Comparison of ENCODE assay signal across 2 cellular contexts in the genomic region with DNA sequence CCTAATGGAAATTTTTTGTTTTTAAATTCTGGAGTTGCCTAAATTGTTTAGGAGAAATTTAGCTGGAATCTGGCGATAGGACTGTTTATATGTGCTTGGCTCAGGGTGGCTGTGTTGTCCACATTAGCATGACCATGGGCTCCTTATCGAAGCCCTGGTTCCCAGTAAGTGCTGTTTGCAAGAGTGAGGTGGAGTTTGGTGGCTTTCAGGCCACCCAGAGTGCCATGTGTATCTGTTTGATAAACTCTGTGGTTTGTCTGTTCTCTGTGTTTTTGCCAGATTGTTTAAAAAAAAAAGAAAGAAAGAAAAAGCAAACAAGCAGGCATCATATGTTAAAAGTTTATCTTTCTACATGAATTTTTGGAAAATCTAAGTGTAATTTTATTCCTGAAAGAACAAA.
TF ChIP-seq lines count a peak whose summit lies in the region.

No MANE protein-coding gene starts in this region.

TF ChIP-seq in HepG2, 621 proteins besides CTCF, POLR2A, EP300 and RAD21:
- TF ChIP-seq BRD4 (CRISPR knock-in tag; IDR thresholded peaks at IDR 0.05) (no peak), MEF2D (CRISPR knock-in tag; IDR thresholded peaks at IDR 0.05) (no peak), ZNF678 (CRISPR knock-in tag; IDR thresholded peaks at IDR 0.05) (no peak), ZNF136 (CRISPR knock-in tag; IDR thresholded peaks at IDR 0.05; ENCODE audit: low read depth) (no peak), LCORL (IDR thresholded peaks at IDR 0.05) (no peak), LCORL (CRISPR knock-in tag; IDR thresholded peaks at IDR 0.05) (no peak), KAT7 (CRISPR knock-in tag; IDR thresholded peaks at IDR 0.05; ENCODE audit: borderline replicate concordance) (no peak), FOXO1 (CRISPR knock-in tag; IDR thresholded peaks at IDR 0.05) (no peak), ZFP62 (CRISPR knock-in tag; IDR thresholded peaks at IDR 0.05) (no peak), ZNF225 (CRISPR knock-in tag; IDR thresholded peaks at IDR 0.05) (no peak), ZNF430 (CRISPR knock-in tag; IDR thresholded peaks at IDR 0.05) (no peak), ZNF484 (CRISPR knock-in tag; IDR thresholded peaks at IDR 0.05; ENCODE audit: borderline replicate concordance, low read depth) (no peak), MED13 (CRISPR knock-in tag; IDR thresholded peaks at IDR 0.05) (no peak), ZNF776 (CRISPR knock-in tag; IDR thresholded peaks at IDR 0.05) (no peak), KLF16 (CRISPR knock-in tag; IDR thresholded peaks at IDR 0.05) (no peak)
- TF ChIP-seq, protein P1, sequence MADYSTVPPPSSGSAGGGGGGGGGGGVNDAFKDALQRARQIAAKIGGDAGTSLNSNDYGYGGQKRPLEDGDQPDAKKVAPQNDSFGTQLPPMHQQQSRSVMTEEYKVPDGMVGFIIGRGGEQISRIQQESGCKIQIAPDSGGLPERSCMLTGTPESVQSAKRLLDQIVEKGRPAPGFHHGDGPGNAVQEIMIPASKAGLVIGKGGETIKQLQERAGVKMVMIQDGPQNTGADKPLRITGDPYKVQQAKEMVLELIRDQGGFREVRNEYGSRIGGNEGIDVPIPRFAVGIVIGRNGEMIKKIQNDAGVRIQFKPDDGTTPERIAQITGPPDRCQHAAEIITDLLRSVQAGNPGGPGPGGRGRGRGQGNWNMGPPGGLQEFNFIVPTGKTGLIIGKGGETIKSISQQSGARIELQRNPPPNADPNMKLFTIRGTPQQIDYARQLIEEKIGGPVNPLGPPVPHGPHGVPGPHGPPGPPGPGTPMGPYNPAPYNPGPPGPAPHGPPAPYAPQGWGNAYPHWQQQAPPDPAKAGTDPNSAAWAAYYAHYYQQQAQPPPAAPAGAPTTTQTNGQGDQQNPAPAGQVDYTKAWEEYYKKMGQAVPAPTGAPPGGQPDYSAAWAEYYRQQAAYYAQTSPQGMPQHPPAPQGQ (CRISPR knock-in tag; IDR thresholded peaks at IDR 0.05; ENCODE audit: borderline replicate concordance), result no peak
- TF ChIP-seq, protein P2, sequence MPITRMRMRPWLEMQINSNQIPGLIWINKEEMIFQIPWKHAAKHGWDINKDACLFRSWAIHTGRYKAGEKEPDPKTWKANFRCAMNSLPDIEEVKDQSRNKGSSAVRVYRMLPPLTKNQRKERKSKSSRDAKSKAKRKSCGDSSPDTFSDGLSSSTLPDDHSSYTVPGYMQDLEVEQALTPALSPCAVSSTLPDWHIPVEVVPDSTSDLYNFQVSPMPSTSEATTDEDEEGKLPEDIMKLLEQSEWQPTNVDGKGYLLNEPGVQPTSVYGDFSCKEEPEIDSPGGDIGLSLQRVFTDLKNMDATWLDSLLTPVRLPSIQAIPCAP (CRISPR knock-in tag; IDR thresholded peaks at IDR 0.05; ENCODE audit: low read depth), result no peak

TF ChIP-seq in GM12878, 131 proteins besides CTCF, POLR2A, EP300 and RAD21:
- no peak for TF ChIP-seq JUND (IDR thresholded peaks at IDR 0.05; ENCODE audit: low read depth, low read length)
- TF ChIP-seq KDM1A (IDR thresholded peaks at IDR 0.05; ENCODE audit: borderline replicate concordance), result no peak
- no peak for TF ChIP-seq CHD1 (IDR thresholded peaks at IDR 0.05; ENCODE audit: low read depth, low read length)
- TF ChIP-seq CHD4 (IDR thresholded peaks at IDR 0.05), result no peak
- TF ChIP-seq BRCA1 (IDR thresholded peaks at IDR 0.05; ENCODE audit: low read depth, low read length), result no peak
- no peak for TF ChIP-seq MEF2A (IDR thresholded peaks at IDR 0.05; ENCODE audit: insufficient read depth, low read depth, low read length)
- TF ChIP-seq HDAC6 (IDR thresholded peaks at IDR 0.05; ENCODE audit: unreplicated experiment), result no peak
- no peak for TF ChIP-seq HCFC1 (IDR thresholded peaks at IDR 0.05; ENCODE audit: low read length)
- TF ChIP-seq, protein P3, sequence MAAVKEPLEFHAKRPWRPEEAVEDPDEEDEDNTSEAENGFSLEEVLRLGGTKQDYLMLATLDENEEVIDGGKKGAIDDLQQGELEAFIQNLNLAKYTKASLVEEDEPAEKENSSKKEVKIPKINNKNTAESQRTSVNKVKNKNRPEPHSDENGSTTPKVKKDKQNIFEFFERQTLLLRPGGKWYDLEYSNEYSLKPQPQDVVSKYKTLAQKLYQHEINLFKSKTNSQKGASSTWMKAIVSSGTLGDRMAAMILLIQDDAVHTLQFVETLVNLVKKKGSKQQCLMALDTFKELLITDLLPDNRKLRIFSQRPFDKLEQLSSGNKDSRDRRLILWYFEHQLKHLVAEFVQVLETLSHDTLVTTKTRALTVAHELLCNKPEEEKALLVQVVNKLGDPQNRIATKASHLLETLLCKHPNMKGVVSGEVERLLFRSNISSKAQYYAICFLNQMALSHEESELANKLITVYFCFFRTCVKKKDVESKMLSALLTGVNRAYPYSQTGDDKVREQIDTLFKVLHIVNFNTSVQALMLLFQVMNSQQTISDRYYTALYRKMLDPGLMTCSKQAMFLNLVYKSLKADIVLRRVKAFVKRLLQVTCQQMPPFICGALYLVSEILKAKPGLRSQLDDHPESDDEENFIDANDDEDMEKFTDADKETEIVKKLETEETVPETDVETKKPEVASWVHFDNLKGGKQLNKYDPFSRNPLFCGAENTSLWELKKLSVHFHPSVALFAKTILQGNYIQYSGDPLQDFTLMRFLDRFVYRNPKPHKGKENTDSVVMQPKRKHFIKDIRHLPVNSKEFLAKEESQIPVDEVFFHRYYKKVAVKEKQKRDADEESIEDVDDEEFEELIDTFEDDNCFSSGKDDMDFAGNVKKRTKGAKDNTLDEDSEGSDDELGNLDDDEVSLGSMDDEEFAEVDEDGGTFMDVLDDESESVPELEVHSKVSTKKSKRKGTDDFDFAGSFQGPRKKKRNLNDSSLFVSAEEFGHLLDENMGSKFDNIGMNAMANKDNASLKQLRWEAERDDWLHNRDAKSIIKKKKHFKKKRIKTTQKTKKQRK (IDR thresholded peaks at IDR 0.05; ENCODE audit: low read depth, low read length), result no peak
- TF ChIP-seq, protein P4, sequence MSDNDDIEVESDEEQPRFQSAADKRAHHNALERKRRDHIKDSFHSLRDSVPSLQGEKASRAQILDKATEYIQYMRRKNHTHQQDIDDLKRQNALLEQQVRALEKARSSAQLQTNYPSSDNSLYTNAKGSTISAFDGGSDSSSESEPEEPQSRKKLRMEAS (IDR thresholded peaks at IDR 0.05; ENCODE audit: low read depth, low read length), result no peak
- no peak for TF ChIP-seq ESRRA (IDR thresholded peaks at IDR 0.05; ENCODE audit: low read length)
- TF ChIP-seq RBBP5 (conservative IDR thresholded peaks at IDR 0.05), result no peak
- no peak for TF ChIP-seq MXI1 (IDR thresholded peaks at IDR 0.05; ENCODE audit: low read depth, low read length)
- TF ChIP-seq, protein P5, sequence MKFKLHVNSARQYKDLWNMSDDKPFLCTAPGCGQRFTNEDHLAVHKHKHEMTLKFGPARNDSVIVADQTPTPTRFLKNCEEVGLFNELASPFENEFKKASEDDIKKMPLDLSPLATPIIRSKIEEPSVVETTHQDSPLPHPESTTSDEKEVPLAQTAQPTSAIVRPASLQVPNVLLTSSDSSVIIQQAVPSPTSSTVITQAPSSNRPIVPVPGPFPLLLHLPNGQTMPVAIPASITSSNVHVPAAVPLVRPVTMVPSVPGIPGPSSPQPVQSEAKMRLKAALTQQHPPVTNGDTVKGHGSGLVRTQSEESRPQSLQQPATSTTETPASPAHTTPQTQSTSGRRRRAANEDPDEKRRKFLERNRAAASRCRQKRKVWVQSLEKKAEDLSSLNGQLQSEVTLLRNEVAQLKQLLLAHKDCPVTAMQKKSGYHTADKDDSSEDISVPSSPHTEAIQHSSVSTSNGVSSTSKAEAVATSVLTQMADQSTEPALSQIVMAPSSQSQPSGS (IDR thresholded peaks at IDR 0.05; ENCODE audit: low read length), result no peak
- no peak for TF ChIP-seq BMI1 (IDR thresholded peaks at IDR 0.05; ENCODE audit: borderline replicate concordance)
- TF ChIP-seq ZSCAN29 (IDR thresholded peaks at IDR 0.05), result no peak
- TF ChIP-seq TCF12 (IDR thresholded peaks at IDR 0.05; ENCODE audit: low read depth, low read length), result no peak
